8 cellular contexts compared by ENCODE assay signal in the genomic region with DNA sequence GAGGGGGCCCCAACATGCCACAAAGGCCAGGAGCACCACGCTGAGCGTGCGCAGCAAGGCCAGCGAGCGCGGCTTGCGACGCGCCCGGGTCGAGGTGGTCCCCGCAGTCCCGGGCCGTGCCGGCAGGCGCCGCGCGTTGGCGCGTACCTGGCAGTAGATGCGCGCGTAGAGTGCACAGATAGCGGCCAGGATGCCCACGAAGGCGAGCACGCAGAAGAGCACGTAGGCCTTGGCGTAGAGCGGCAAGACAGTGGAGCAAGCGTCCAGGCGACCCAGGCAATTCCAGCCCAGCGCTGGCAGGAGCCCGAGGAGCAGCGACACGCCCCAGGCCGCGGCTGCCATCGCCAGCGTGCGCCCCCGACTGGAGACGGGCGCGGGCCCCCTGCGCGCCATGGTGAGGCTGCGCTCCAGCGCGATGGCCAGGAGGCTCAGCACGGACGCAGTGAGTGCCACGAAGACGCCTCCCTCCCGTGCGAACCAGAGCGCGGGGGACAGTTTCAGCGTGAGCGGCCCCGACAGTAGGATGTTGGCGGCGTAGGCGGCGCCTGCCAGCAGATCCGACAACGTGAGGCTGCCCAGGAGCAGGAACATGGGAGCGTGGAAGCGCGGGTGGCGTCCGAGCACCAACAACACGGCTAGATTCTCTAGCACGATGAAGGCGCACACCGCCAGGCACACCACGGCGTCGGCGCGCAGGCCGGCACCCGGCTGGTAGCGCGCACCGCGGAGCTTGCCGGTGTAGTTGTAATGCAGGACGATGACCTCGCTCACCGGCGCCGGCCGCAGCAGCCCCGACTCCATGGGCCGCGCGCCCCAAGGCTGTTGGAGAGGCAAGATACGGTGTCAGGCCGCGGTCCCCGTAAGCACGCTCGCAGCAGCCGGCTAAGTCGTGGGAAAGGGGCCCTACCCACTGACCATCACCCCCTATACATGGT. TPM values are rescaled to one million over a fixed set of nuclear protein-coding genes. Genes with fewer than 3 reads are reported as not detected.
DNase-seq lines count a peak whose midpoint lies in the region; ATAC-seq and TF ChIP-seq lines count a peak whose summit lies in the region.

No MANE protein-coding gene starts in this region.

- H3K4me3 Mint-ChIP-seq in endodermal cell = peak overlapping the region; percentile 35

- WGBS in endodermal cell (ENCODE audit: insufficient coverage in 1 of 2, insufficient read length in 1 of 2), 2 experiments = 14 to 21% methylated on average over 39 to 101 of the region's 107 CpGs
- WGBS in trophoblast cell (ENCODE audit: extremely low coverage, insufficient coverage, insufficient read length) = no CpG with 5 or more reads among the region's 107 CpGs

- peaks cover 2% of the 10 kb centered on the region for H3K79me2 ChIP-seq in trophoblast cell (ENCODE audit: control insufficient read depth, insufficient read depth, low read length, poor library complexity)

- no peak overlapping the region for H4K91ac ChIP-seq in trophoblast cell (ENCODE audit: low read depth, low read length)

- H3K4me1 Mint-ChIP-seq in endodermal cell = peaks cover 12% of the 10 kb centered on the region

- H3K4me3 ChIP-seq in GM12865 (ENCODE audit: low read depth, low read length) (no peak overlapping the region), endodermal cell (ENCODE audit: low read length) (peak overlapping the region; percentile 45), trophoblast cell (ENCODE audit: low read depth, low read length) (peak overlapping the region; percentile 34)

- peaks cover 77% of the 10 kb centered on the region for H3K27me3 ChIP-seq in endodermal cell (ENCODE audit: control insufficient read depth, insufficient read depth, low read length, poor library complexity, severe bottlenecking)
- H3K27me3 ChIP-seq in trophoblast cell (ENCODE audit: insufficient read depth, low read length) = peaks cover 8% of the 10 kb centered on the region

- H2BK5ac ChIP-seq in trophoblast cell (ENCODE audit: low read depth, low read length, poor library complexity) = no peak overlapping the region

- DNase-seq in GM12865 (ENCODE audit: low read depth) (peak; percentile 30), endodermal cell (peak; percentile 89), trophoblast cell (peak in 1 of 2 donors; percentile 27), NCI-H524 treated with DMSO at 0.1 percent for 48 hours (lab: John Stamatoyannopoulos, UW) (no peak), SW 1271 (lab: John Stamatoyannopoulos, UW) (no peak)
- DNase-seq in activated CD4-positive, alpha-beta T cell treated with anti-CD3 and anti-CD28 coated beads, Interleukin-2, amount 50 U/mL, for 1 hour = peak; percentile 43

- H3K9ac ChIP-seq in endodermal cell (ENCODE audit: extremely low read depth, low read length, poor library complexity, severe bottlenecking) (no peak overlapping the region), trophoblast cell (ENCODE audit: low read length) (no peak overlapping the region)

- no peaks in the 10 kb centered on the region for H3K4me1 ChIP-seq in endodermal cell (ENCODE audit: control insufficient read depth, insufficient read depth, low read length)
- peaks cover 11 to 16% of the 10 kb centered on the region in 2 experiments for H3K4me1 ChIP-seq in trophoblast cell (ENCODE audit: control insufficient read depth in 1 of 2, insufficient read depth in 2 of 2, low read length in 2 of 2)

- H3K36me3 Mint-ChIP-seq in endodermal cell (ENCODE audit: low read depth) = no peaks in the 10 kb centered on the region

- no peak overlapping the region for H4K12ac ChIP-seq in trophoblast cell (ENCODE audit: low read depth, low read length)

- H3K36me3 ChIP-seq in endodermal cell (ENCODE audit: control insufficient read depth, insufficient read depth, low read length) (no peaks in the 10 kb centered on the region), trophoblast cell (ENCODE audit: control insufficient read depth in 1 of 2, insufficient read depth in 2 of 2, low read length in 2 of 2) (no peaks in the 10 kb centered on the region)

- no peak overlapping the region for H2AFZ ChIP-seq in trophoblast cell (ENCODE audit: insufficient read depth, low read length, poor library complexity)

- no peaks in the 10 kb centered on the region for H3K9me3 Mint-ChIP-seq in endodermal cell

- no peaks in the 10 kb centered on the region for H3K79me1 ChIP-seq in trophoblast cell (ENCODE audit: low read length)

- H3K14ac ChIP-seq in trophoblast cell (ENCODE audit: low read length) = no peak overlapping the region

- H3K9me3 ChIP-seq in endodermal cell (ENCODE audit: control insufficient read depth, low read length) (no peaks in the 10 kb centered on the region), trophoblast cell (ENCODE audit: insufficient read depth, low read depth, low read length) (peaks cover 4% of the 10 kb centered on the region)

- ATAC-seq in HG03175 (IDR thresholded peaks at IDR 0.05; ENCODE audit: unreplicated experiment) (no peak), GM18511 (IDR thresholded peaks at IDR 0.05; ENCODE audit: unreplicated experiment) (no peak)

- no peak overlapping the region for H3K4me2 ChIP-seq in trophoblast cell (ENCODE audit: low read length)

- H3K27ac Mint-ChIP-seq in endodermal cell = no peak overlapping the region

- no peak overlapping the region for H2AK5ac ChIP-seq in trophoblast cell (ENCODE audit: low read length)

- TF ChIP-seq CTCF in GM12865 (IDR thresholded peaks at IDR 0.05; ENCODE audit: insufficient read depth, low read depth, low read length, missing control alignments) = no peak
- TF ChIP-seq CTCF in endodermal cell (conservative IDR thresholded peaks at IDR 0.05) = peak; percentile 64

- no peak overlapping the region for H3K27ac ChIP-seq in endodermal cell (ENCODE audit: low read depth, low read length)
- H3K27ac ChIP-seq in trophoblast cell (ENCODE audit: low read depth, low read length) = no peak overlapping the region

- H4K8ac ChIP-seq in trophoblast cell (ENCODE audit: low read depth, low read length) = no peak overlapping the region

- no peak overlapping the region for H3K4ac ChIP-seq in trophoblast cell (ENCODE audit: low read depth, low read length)

- no peak overlapping the region for H2BK12ac ChIP-seq in trophoblast cell (ENCODE audit: low read length)

- H3K27me3 Mint-ChIP-seq in endodermal cell (ENCODE audit: insufficient read depth) = peaks cover 80% of the 10 kb centered on the region

- H3K23ac ChIP-seq in trophoblast cell (ENCODE audit: low read length) = no peak overlapping the region

- no peak overlapping the region for H2BK120ac ChIP-seq in trophoblast cell (ENCODE audit: insufficient read depth, low read length, poor library complexity)

- H3K18ac ChIP-seq in trophoblast cell (ENCODE audit: low read length) = no peak overlapping the region

RNA-seq across cellular contexts. Expression of a gene that starts 2.8 kb away (rescaled TPM):
- total RNA-seq in endodermal cell = 1 to 10 TPM; 1.2 to 5.1 TPM
- 1.6 TPM for polyA plus RNA-seq in endodermal cell (2013, experiment 1 of 2)
- 1.6 TPM for polyA plus RNA-seq in endodermal cell (2013, experiment 2 of 2)
- 1.2 and 1.3 TPM in 2 replicates for polyA plus RNA-seq in trophoblast cell (2013)

RNA-seq across cellular contexts. Expression of a gene that starts 11.3 kb away (rescaled TPM):
- 10 to 100 TPM; 53.3 to 59.5 TPM for total RNA-seq in endodermal cell
- 32.7 TPM for polyA plus RNA-seq in endodermal cell (2013, experiment 1 of 2)
- polyA plus RNA-seq in endodermal cell (2013, experiment 2 of 2) = 27.5 TPM
- 29.2 and 29.6 TPM in 2 replicates for polyA plus RNA-seq in trophoblast cell (2013)

RNA-seq across cellular contexts. Expression of a gene that starts 29.2 kb away (rescaled TPM):
- 10 to 100 TPM; 37.9 to 44.8 TPM for total RNA-seq in endodermal cell
- polyA plus RNA-seq in endodermal cell (2013, experiment 1 of 2) = 30.8 TPM
- 29.5 TPM for polyA plus RNA-seq in endodermal cell (2013, experiment 2 of 2)
- polyA plus RNA-seq in trophoblast cell (2013) = 14.1 and 14.7 TPM in 2 replicates

RNA-seq across cellular contexts. Expression of a gene that starts 51.3 kb away (rescaled TPM):
- total RNA-seq in endodermal cell = 10 to 100 TPM; 45.2 to 47.7 TPM
- 29.4 TPM for polyA plus RNA-seq in endodermal cell (2013, experiment 1 of 2)
- 27.3 TPM for polyA plus RNA-seq in endodermal cell (2013, experiment 2 of 2)
- polyA plus RNA-seq in trophoblast cell (2013) = 12.3 and 12.6 TPM in 2 replicates

RNA-seq across cellular contexts. Expression of a gene that starts 54.3 kb away (rescaled TPM):
- 1 to 10 TPM; 3.5 to 4.6 TPM for total RNA-seq in endodermal cell
- polyA plus RNA-seq in endodermal cell (2013, experiment 1 of 2) = 20.0 TPM
- polyA plus RNA-seq in endodermal cell (2013, experiment 2 of 2) = 18.2 TPM
- polyA plus RNA-seq in trophoblast cell (2013) = 2.6 and 2.7 TPM in 2 replicates

Comparison
In these comparisons a context has a peak if more than half of its experiments do, and no peak if none do; other contexts are left out.
1. DNase-seq: peak in GM12865 (single experiment), activated CD4-positive, alpha-beta T cell treated with anti-CD3 and anti-CD28 coated beads, Interleukin-2, amount 50 U/mL, for 1 hour (single experiment) and endodermal cell (single experiment); none in NCI-H524 treated with DMSO at 0.1 percent for 48 hours (single experiment) and SW 1271 (0 of 2).